ENCODE assay signal across 9 cellular contexts in genomic region chr2:47724221-47724981, GRCh38. TPM values are rescaled to one million over a fixed set of nuclear protein-coding genes. Genes with fewer than 3 reads are reported as not detected.
A peak's percentile ranks its signal among the peaks of the same experiment; 100 is the strongest.
DNase-seq lines count a peak whose midpoint lies in the region; ATAC-seq and TF ChIP-seq lines count a peak whose summit lies in the region.
"Had no signal": no experiment of that assay in that cellular context is flagged by ENCODE, and none has a peak within 500 bp of the region (broad histone marks: within the 10 kb centered on the region; RNA-seq: fewer than 3 reads in every experiment).

No MANE protein-coding gene starts in this region.

- no peak for TF ChIP-seq CTCF in right atrium auricular region (IDR thresholded peaks at IDR 0.05)
- no peak for TF ChIP-seq CTCF in suprapubic skin (IDR thresholded peaks at IDR 0.05)

- TF ChIP-seq EP300 in suprapubic skin (IDR thresholded peaks at IDR 0.05), result no peak

- H3K36me3 ChIP-seq in right atrium auricular region (no peaks in the 10 kb centered on the region), suprapubic skin (no peaks in the 10 kb centered on the region)

- H3K4me3 ChIP-seq in right atrium auricular region (no peak overlapping the region), suprapubic skin (no peak overlapping the region)
- H3K4me3 ChIP-seq: skin epidermis had no signal

- H3K9me3 ChIP-seq in right atrium auricular region (peaks cover 0 to 4% of the 10 kb centered on the region in 2 donors), suprapubic skin (no peaks in the 10 kb centered on the region)

- no peaks in the 10 kb centered on the region for H3K4me1 ChIP-seq in right atrium auricular region
- H3K4me1 ChIP-seq in suprapubic skin, result no peaks in the 10 kb centered on the region

- intact Hi-C loops in posterior cingulate gyrus (cut with DNase I), result no loop called here

- DNase-seq in LHCN-M2 (ENCODE audit: low read depth) (peak; percentile 7), glomerular visceral epithelial cell (ENCODE audit: extremely low spot score) (peak; percentile 93), right atrium auricular region (ENCODE audit: low spot score) (no peak), posterior cingulate gyrus (no peak), suprapubic skin (ENCODE audit: low spot score in 2 of 2) (no peak)
- no peak for DNase-seq in activated CD4-positive, alpha-beta T cell treated with anti-CD3 and anti-CD28 coated beads for 4 hours

- ATAC-seq in GM18498 (IDR thresholded peaks at IDR 0.05; ENCODE audit: unreplicated experiment) (peak; percentile 89), GM21825 (IDR thresholded peaks at IDR 0.05; ENCODE audit: unreplicated experiment) (peak; percentile 91)

- WGBS in suprapubic skin, result 88% methylated on average over 9 of the region's 9 CpGs

- TF ChIP-seq POLR2A in suprapubic skin (IDR thresholded peaks at IDR 0.05), result no peak

- H3K27me3 ChIP-seq in right atrium auricular region (no peaks in the 10 kb centered on the region), suprapubic skin (no peaks in the 10 kb centered on the region)

- H3K27ac ChIP-seq in right atrium auricular region, result no peak overlapping the region
- H3K27ac ChIP-seq in suprapubic skin, result no peak overlapping the region
- H3K27ac ChIP-seq: skin epidermis had no signal

RNA-seq across cellular contexts. Expression of gene MSH6, which starts 58.5 kb away (rescaled TPM):
- total RNA-seq in LHCN-M2 (2014; rRNA removed) (70.3 and 87.7 TPM in 2 replicates), right atrium auricular region (10 to 100 TPM; 17.0 to 22.3 TPM), suprapubic skin (10 to 100 TPM; 17.7 to 27.3 (median 26.1) TPM)
- 29.3 TPM for polyA plus RNA-seq in LHCN-M2 (2012)

Comparison
In these comparisons a context has a peak if more than half of its experiments do, and no peak if none do; other contexts are left out.
1. DNase-seq: peak in LHCN-M2 (single experiment) and glomerular visceral epithelial cell (single experiment); none in right atrium auricular region (single experiment), posterior cingulate gyrus (0 of 10), activated CD4-positive, alpha-beta T cell treated with anti-CD3 and anti-CD28 coated beads for 4 hours (0 of 2) and suprapubic skin (0 of 2).